ENCODE assay signal across 12 cellular contexts in genomic region chr1:8431028-8431427, GRCh38.
DNase-seq lines count a peak whose midpoint lies in the region; ATAC-seq and TF ChIP-seq lines count a peak whose summit lies in the region.
"Had no signal": no experiment of that assay in that cellular context is flagged by ENCODE, and none has a peak within 500 bp of the region (broad histone marks: within the 10 kb centered on the region; RNA-seq: fewer than 3 reads in every experiment).

No MANE protein-coding gene starts in this region.

- ATAC-seq in naive B cell (ENCODE audit: low read depth in 2 of 2), result peak; percentile 38 to 50
- no peak for ATAC-seq in HG02678 (IDR thresholded peaks at IDR 0.05; ENCODE audit: unreplicated experiment)

- no peaks in the 10 kb centered on the region for H3K36me3 ChIP-seq in vagina
- H3K36me3 ChIP-seq: cardiac muscle cell had no signal

- intact Hi-C loops in vagina (cut with DNase I), result no loop called here

- H3K9me3 ChIP-seq in vagina, result no peaks in the 10 kb centered on the region

- no peaks in the 10 kb centered on the region for H3K9me3 Mint-ChIP-seq in activated T-cell treated with anti-CD3 and anti-CD28 coated beads, Interleukin-2, amount 50 U/mL, for 24 hours
- H3K9me3 Mint-ChIP-seq in naive B cell, result no peaks in the 10 kb centered on the region
- H3K9me3 Mint-ChIP-seq: neural crest cell had no signal

- peaks cover 62% of the 10 kb centered on the region for H3K4me1 Mint-ChIP-seq in activated T-cell treated with anti-CD3 and anti-CD28 coated beads, Interleukin-2, amount 50 U/mL, for 24 hours (ENCODE audit: low read depth)
- H3K4me1 Mint-ChIP-seq in naive B cell, result peaks cover 72 to 92% (median 85%) of the 10 kb centered on the region in 3 donors

- peak; percentile 11 for DNase-seq in GDM1 (lab: John Stamatoyannopoulos, UW)
- DNase-seq in MV-4-11 (lab: John Stamatoyannopoulos, UW), result peak; percentile 30
- no peak for DNase-seq in activated T-cell treated with anti-CD3 and anti-CD28 coated beads, Interleukin-2, amount 50 U/mL, for 24 hours
- peak; percentile 57 for DNase-seq in naive B cell
- no peak for DNase-seq in NCI-H2227 treated with DMSO at 0.1 percent for 48 hours (lab: John Stamatoyannopoulos, UW)
- DNase-seq in islet precursor cell, result no peak
- DNase-seq in vagina (ENCODE audit: extremely low spot score in 2 of 2), result no peak
- DNase-seq: DMS153, hippocampal formation had no signal

- H3K27me3 Mint-ChIP-seq in activated T-cell treated with anti-CD3 and anti-CD28 coated beads, Interleukin-2, amount 50 U/mL, for 24 hours, result no peaks in the 10 kb centered on the region
- H3K27me3 Mint-ChIP-seq in naive B cell, result no peaks in the 10 kb centered on the region

- no peak for TF ChIP-seq POLR2A in vagina (IDR thresholded peaks at IDR 0.05)

- H3K4me1 ChIP-seq in vagina, result peaks cover 13% of the 10 kb centered on the region

- H3K27me3 ChIP-seq in vagina, result no peaks in the 10 kb centered on the region
- H3K27me3 ChIP-seq: cardiac muscle cell had no signal

- H3K36me3 Mint-ChIP-seq in activated T-cell treated with anti-CD3 and anti-CD28 coated beads, Interleukin-2, amount 50 U/mL, for 24 hours (ENCODE audit: low read depth), result no peaks in the 10 kb centered on the region
- H3K36me3 Mint-ChIP-seq in naive B cell, result no peaks in the 10 kb centered on the region

- H3K27ac ChIP-seq in vagina, result no peak overlapping the region
- H3K27ac ChIP-seq: cardiac muscle cell had no signal

- no peak overlapping the region for H3K4me3 ChIP-seq in vagina
- H3K4me3 ChIP-seq: cardiac muscle cell had no signal

- no peak overlapping the region for H3K4me3 Mint-ChIP-seq in activated T-cell treated with anti-CD3 and anti-CD28 coated beads, Interleukin-2, amount 50 U/mL, for 24 hours
- H3K4me3 Mint-ChIP-seq in naive B cell, result peak overlapping the region; percentile 51 to 89 (median 80)

- TF ChIP-seq CTCF in vagina (IDR thresholded peaks at IDR 0.05), result no peak

- peak overlapping the region; percentile 79 for H3K27ac Mint-ChIP-seq in activated T-cell treated with anti-CD3 and anti-CD28 coated beads, Interleukin-2, amount 50 U/mL, for 24 hours
- H3K27ac Mint-ChIP-seq in naive B cell, result peak overlapping the region in 5 of 6 donors; percentile 87 to 97 (median 93)

Comparison
In these comparisons a context has a peak if more than half of its experiments do, and no peak if none do; other contexts are left out.
1. DNase-seq: peak in GDM1 (single experiment), MV-4-11 (single experiment) and naive B cell (single experiment); none in activated T-cell treated with anti-CD3 and anti-CD28 coated beads, Interleukin-2, amount 50 U/mL, for 24 hours (single experiment), NCI-H2227 treated with DMSO at 0.1 percent for 48 hours (single experiment), islet precursor cell (single experiment) and vagina (0 of 2).